In the genomic region with DNA sequence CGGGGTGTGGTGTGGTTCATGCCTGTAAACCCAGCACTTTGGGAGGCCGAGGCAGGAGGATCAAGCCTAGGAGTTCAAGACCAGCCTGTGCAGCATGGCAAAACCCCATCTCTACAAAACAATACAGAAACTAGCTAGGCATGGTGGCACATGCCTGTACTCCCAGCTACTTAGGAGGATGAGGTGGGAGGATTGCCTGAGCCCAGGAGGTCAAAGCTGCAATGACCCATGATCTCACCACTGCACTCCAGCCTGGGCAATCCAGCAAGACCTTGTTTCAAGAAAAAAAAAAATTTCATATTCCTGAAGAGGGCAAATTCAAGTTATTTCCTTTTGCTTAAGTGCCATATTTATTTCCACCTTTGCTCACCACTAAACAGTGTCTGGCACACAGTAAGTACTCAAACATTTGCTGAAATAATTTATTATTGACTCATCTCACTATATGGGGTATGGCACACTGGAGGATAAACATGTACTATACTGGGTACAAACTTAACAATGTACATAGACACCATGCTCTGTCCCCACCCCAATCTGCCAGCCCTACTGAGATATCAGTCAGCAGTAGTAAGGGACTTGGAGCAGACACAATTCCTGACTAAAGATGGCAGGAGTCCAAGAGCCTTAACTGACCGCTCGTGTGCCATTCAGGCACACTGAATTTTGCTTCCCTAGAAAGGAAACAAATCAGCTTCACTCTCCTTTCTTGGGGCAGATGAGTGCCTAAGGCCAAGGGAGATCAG, we compare ENCODE assay signal across 8 cellular contexts. TPM values are rescaled to one million over a fixed set of nuclear protein-coding genes. Genes with fewer than 3 reads are reported as not detected.
DNase-seq lines count a peak whose midpoint lies in the region; ATAC-seq and TF ChIP-seq lines count a peak whose summit lies in the region.

No MANE protein-coding gene starts in this region.

- H3K36me3 ChIP-seq in ACC112 (ENCODE audit: insufficient read depth, low read length) (peaks cover 15% of the 10 kb centered on the region), lower lobe of right lung (peaks cover 95% of the 10 kb centered on the region)

- ATAC-seq in lower lobe of right lung (peak; percentile 75 to 82), HG03095 (IDR thresholded peaks at IDR 0.05; ENCODE audit: unreplicated experiment) (no peak)

- no peak overlapping the region for H3K4me3 ChIP-seq in ACC112 (ENCODE audit: low read depth, low read length)
- no peak overlapping the region for H3K4me3 ChIP-seq in lower lobe of right lung

- intact Hi-C loops in lower lobe of right lung (cut with DNase I): no loop called here

- peak; percentile 85 for DNase-seq in NCI-H1092 treated with DMSO at 0.1 percent for 48 hours (lab: John Stamatoyannopoulos, UW)
- peak; percentile 78 for DNase-seq in cerebellar cortex (ENCODE audit: low spot score)
- no peak for DNase-seq in lower lobe of right lung
- no peak for DNase-seq in T-helper 1 cell
- DNase-seq in NCI-H524 (lab: John Stamatoyannopoulos, UW): no peak
- no peak for DNase-seq in cerebellar nuclear complex (lab: John Stamatoyannopoulos, UW)

- H3K27ac ChIP-seq in ACC112 (ENCODE audit: low read depth, low read length): peak overlapping the region; percentile 81
- no peak overlapping the region for H3K27ac ChIP-seq in lower lobe of right lung

- H3K9me3 ChIP-seq in lower lobe of right lung: no peaks in the 10 kb centered on the region

- peaks cover 21% of the 10 kb centered on the region for H3K4me1 ChIP-seq in ACC112 (ENCODE audit: control insufficient read depth, insufficient read depth, low read length, unreplicated experiment)
- peaks cover 21% of the 10 kb centered on the region for H3K4me1 ChIP-seq in lower lobe of right lung

- H3K79me2 ChIP-seq in ACC112 (ENCODE audit: control insufficient read depth, insufficient read depth, low read length, unreplicated experiment): no peaks in the 10 kb centered on the region

- H3K27me3 ChIP-seq in ACC112 (ENCODE audit: insufficient read depth, low read length) (no peaks in the 10 kb centered on the region), lower lobe of right lung (ENCODE audit: low read depth) (no peaks in the 10 kb centered on the region)

- TF ChIP-seq CTCF in lower lobe of right lung (IDR thresholded peaks at IDR 0.05): no peak

- no peak overlapping the region for H2AFZ ChIP-seq in ACC112 (ENCODE audit: low read length, unreplicated experiment)

RNA-seq across cellular contexts. Expression of a gene that starts 15.5 kb away (rescaled TPM):
- 59.5 TPM for total RNA-seq in lower lobe of right lung

RNA-seq across cellular contexts. Expression of a gene that starts 24.7 kb away (rescaled TPM):
- total RNA-seq in lower lobe of right lung: 12.8 TPM

RNA-seq across cellular contexts. Expression of a gene that starts 55.0 kb away (rescaled TPM):
- total RNA-seq in lower lobe of right lung: 13.9 TPM

RNA-seq across cellular contexts. Expression of a gene that starts 57.7 kb away (rescaled TPM):
- 28.1 TPM for total RNA-seq in lower lobe of right lung

Comparison
In these comparisons a context has a peak if more than half of its experiments do, and no peak if none do; other contexts are left out.
1. DNase-seq: peak in NCI-H1092 treated with DMSO at 0.1 percent for 48 hours (single experiment) and cerebellar cortex (single experiment); none in lower lobe of right lung (single experiment), T-helper 1 cell (0 of 5), NCI-H524 (0 of 2) and cerebellar nuclear complex (0 of 2).